8 cellular contexts compared by ENCODE assay signal in the genomic region with DNA sequence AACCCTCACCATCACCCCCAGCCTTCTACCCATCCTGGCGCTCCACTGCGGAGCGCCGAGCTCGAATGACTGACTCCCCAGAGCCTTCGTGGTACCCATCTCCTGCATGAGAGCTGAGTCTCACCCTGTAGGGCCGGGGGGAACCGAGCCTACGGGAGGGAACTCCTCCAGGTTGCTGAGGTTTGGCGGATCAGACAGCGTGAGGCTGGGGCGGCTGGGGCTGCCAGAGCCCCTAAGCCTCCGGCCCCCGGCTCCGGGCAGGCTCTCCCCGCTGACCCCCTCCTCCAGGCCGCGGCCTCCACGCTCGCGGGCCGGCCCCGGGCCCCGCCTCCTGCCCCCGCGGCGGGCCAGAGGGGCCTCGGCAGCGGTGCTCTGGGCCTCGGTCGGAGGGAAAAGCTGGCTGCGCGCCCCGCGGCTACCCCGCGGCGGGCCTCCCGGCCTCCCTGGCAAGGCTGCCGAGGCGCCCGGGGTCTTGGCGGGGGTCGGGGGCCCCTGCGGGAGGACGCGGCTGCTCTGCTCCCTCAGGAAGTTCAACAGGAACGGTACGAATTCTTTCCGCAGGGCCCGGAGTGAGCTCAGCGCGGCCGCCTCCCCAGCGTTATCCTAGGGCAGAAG.
DNase-seq lines count a peak whose midpoint lies in the region; ATAC-seq, FAIRE-seq and TF ChIP-seq lines count a peak whose summit lies in the region.

No MANE protein-coding gene starts in this region.

- no peaks in the 10 kb centered on the region for H3K27me3 Mint-ChIP-seq in stimulated activated memory B cell treated with anti-CD40 and anti-IgM and Interleukin-4, amounts not matched to agents 10 μg/mL and 1 μg/mL and 100 μg/mL, for 72 hours

- FAIRE-seq in HTR-8/SVneo (lab: Jason Lieb, UNC) = no peak

- H3K9me3 Mint-ChIP-seq in stimulated activated memory B cell treated with anti-CD40 and anti-IgM and Interleukin-4, amounts not matched to agents 10 μg/mL and 1 μg/mL and 100 μg/mL, for 72 hours = no peaks in the 10 kb centered on the region

- peaks cover 12% of the 10 kb centered on the region for H3K36me3 Mint-ChIP-seq in stimulated activated memory B cell treated with anti-CD40 and anti-IgM and Interleukin-4, amounts not matched to agents 10 μg/mL and 1 μg/mL and 100 μg/mL, for 72 hours

- peak overlapping the region; percentile 82 for H3K4me3 Mint-ChIP-seq in stimulated activated memory B cell treated with anti-CD40 and anti-IgM and Interleukin-4, amounts not matched to agents 10 μg/mL and 1 μg/mL and 100 μg/mL, for 72 hours

- TF ChIP-seq CTCF in GM06990 (IDR thresholded peaks at IDR 0.05; ENCODE audit: insufficient read depth, low read length, poor library complexity, severe bottlenecking) = no peak
- TF ChIP-seq CTCF in astrocyte of the spinal cord (IDR thresholded peaks at IDR 0.05; ENCODE audit: low read depth, low read length) = no peak

- peak overlapping the region; percentile 35 for H3K27ac Mint-ChIP-seq in stimulated activated memory B cell treated with anti-CD40 and anti-IgM and Interleukin-4, amounts not matched to agents 10 μg/mL and 1 μg/mL and 100 μg/mL, for 72 hours

- in situ Hi-C loops in astrocyte of the spinal cord (cut with HindIII; ENCODE audit: low sequenced_read_pairs) = no loop called here

- ATAC-seq in GM21723 (IDR thresholded peaks at IDR 0.05; ENCODE audit: unreplicated experiment) = peak; percentile 40
- ATAC-seq in stimulated activated memory B cell treated with anti-CD40 and anti-IgM and Interleukin-4, amounts not matched to agents 10 μg/mL and 1 μg/mL and 100 μg/mL, for 72 hours = peak; percentile 41

- peaks cover 10% of the 10 kb centered on the region for H3K36me3 ChIP-seq in GM06990 (ENCODE audit: control insufficient read depth, insufficient read depth, low read length)

- no peaks in the 10 kb centered on the region for H3K27me3 ChIP-seq in GM06990 (replicated peaks; ENCODE audit: control insufficient read depth, insufficient read depth, low read length)

- peaks cover 26% of the 10 kb centered on the region for H3K4me1 Mint-ChIP-seq in stimulated activated memory B cell treated with anti-CD40 and anti-IgM and Interleukin-4, amounts not matched to agents 10 μg/mL and 1 μg/mL and 100 μg/mL, for 72 hours

- DNase-seq in GM06990 (ENCODE audit: extremely low read depth, insufficient read length) (peak; percentile 37), NAMALWA (ENCODE audit: low spot score) (peak; percentile 28), astrocyte of the spinal cord (ENCODE audit: low read depth, low spot score) (peak; percentile 12), iris pigment epithelial cell (ENCODE audit: low read depth) (peak; percentile 12), GDM1 (lab: John Stamatoyannopoulos, UW) (no peak), HTR-8/SVneo (ENCODE audit: insufficient read length, low spot score) (no peak)

- peak overlapping the region; percentile 85 for H3K4me3 ChIP-seq in GM06990 (replicated peaks; ENCODE audit: low read depth, low read length)
- peak overlapping the region; percentile 74 for H3K4me3 ChIP-seq in astrocyte of the spinal cord (ENCODE audit: low read depth, low read length)

Comparison
In these comparisons a context has a peak if more than half of its experiments do, and no peak if none do; other contexts are left out.
1. DNase-seq: peak in GM06990 (single experiment), NAMALWA (single experiment), astrocyte of the spinal cord (single experiment) and iris pigment epithelial cell (single experiment); none in GDM1 (single experiment) and HTR-8/SVneo (single experiment).